Comparison of ENCODE assay signal across 11 cellular contexts in the genomic region with DNA sequence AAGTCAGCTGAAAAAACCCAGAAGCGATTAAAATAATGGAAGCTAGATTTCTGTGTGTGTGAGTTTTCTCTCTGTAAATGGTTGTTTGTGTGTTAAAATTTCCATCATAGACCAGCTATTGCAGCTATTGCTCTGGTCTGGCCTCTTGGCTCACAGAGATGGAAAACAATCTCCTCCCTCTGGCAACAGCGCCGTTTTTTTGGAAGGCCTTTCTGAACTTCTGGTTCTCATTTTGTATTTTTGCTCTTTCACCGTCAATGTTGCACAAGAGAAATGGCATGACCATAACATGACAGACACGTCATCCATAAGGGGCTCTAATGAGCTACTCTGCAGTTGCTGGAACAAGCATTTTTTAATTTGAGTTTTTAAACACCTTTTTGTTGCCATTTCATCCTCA.
DNase-seq lines count a peak whose midpoint lies in the region; ATAC-seq and TF ChIP-seq lines count a peak whose summit lies in the region.
"Had no signal": no experiment of that assay in that cellular context is flagged by ENCODE, and none has a peak within 500 bp of the region (broad histone marks: within the 10 kb centered on the region; RNA-seq: fewer than 3 reads in every experiment).

No MANE protein-coding gene starts in this region.

- TF ChIP-seq CTCF in cardiac fibroblast (IDR thresholded peaks at IDR 0.05; ENCODE audit: low read depth, low read length) = no peak

- peak; percentile 86 to 92 for ATAC-seq in right cardiac atrium
- no peak for ATAC-seq in HG03378 (IDR thresholded peaks at IDR 0.05; ENCODE audit: unreplicated experiment)
- ATAC-seq in HG02885 (IDR thresholded peaks at IDR 0.05; ENCODE audit: poor library complexity, unreplicated experiment) = no peak
- ATAC-seq: WTC11 had no signal

- DNase-seq in GM03348 (ENCODE audit: low spot score) = peak; percentile 50
- DNase-seq in cardiac fibroblast (ENCODE audit: low read depth in 2 of 2) = peak; percentile 51 to 91
- DNase-seq in right cardiac atrium = peak; percentile 75 to 85 (median 77)
- no peak for DNase-seq in HPDE6-E6E7 (ENCODE audit: extremely low spot score)
- no peak for DNase-seq in superior temporal gyrus (ENCODE audit: extremely low spot score)
- DNase-seq: activated T-cell treated with anti-CD3 and anti-CD28 coated beads, Interleukin-2, amount 50 U/mL, for 1 hour had no signal

- intact Hi-C loops in right cardiac atrium (cut with DNase I) = no loop called here

- WGBS in right cardiac atrium = 53% methylated on average over 5 of the region's 5 CpGs

- H3K27ac ChIP-seq in right cardiac atrium (ENCODE audit: low read length) = peak overlapping the region; percentile 98
- peak overlapping the region; percentile 67 for H3K27ac ChIP-seq in subcutaneous abdominal adipose tissue (ENCODE audit: low read depth, low read length)
- H3K27ac ChIP-seq: C4-2B had no signal

- peak overlapping the region in 2 of 5 donors; percentile 37 to 62 for H3K9ac ChIP-seq in subcutaneous abdominal adipose tissue (ENCODE audit: low read length in 5 of 5)

- no peaks in the 10 kb centered on the region for H3K27me3 ChIP-seq in right cardiac atrium (ENCODE audit: control insufficient read depth, insufficient read depth)
- no peaks in the 10 kb centered on the region for H3K27me3 ChIP-seq in subcutaneous abdominal adipose tissue (ENCODE audit: control insufficient read depth in 5 of 5, insufficient read depth in 4 of 5, low read length in 5 of 5)

- H3K9me3 ChIP-seq in right cardiac atrium (ENCODE audit: control insufficient read depth, low read length) (no peaks in the 10 kb centered on the region), subcutaneous abdominal adipose tissue (ENCODE audit: control insufficient read depth in 5 of 5, low read length in 5 of 5) (no peaks in the 10 kb centered on the region)

- H3K36me3 ChIP-seq in subcutaneous abdominal adipose tissue (ENCODE audit: control insufficient read depth in 5 of 5, insufficient read depth in 5 of 5, low read length in 5 of 5) = no peaks in the 10 kb centered on the region

- H3K4me1 ChIP-seq in right cardiac atrium (ENCODE audit: control insufficient read depth, insufficient read depth, low read length) (no peaks in the 10 kb centered on the region), subcutaneous abdominal adipose tissue (ENCODE audit: control insufficient read depth in 5 of 5, insufficient read depth in 5 of 5, low read length in 5 of 5) (peaks cover 0 to 19% (median 12%) of the 10 kb centered on the region in 5 donors)

- H3K4me3 ChIP-seq in cardiac fibroblast (replicated peaks in 1 of 2; ENCODE audit: low read depth in 2 of 2, low read length in 2 of 2) (no peak overlapping the region), right cardiac atrium (ENCODE audit: low read length) (no peak overlapping the region), subcutaneous abdominal adipose tissue (ENCODE audit: low read depth in 1 of 5, low read length in 5 of 5) (peak overlapping the region in 1 of 5 donors; percentile 25)

Comparison
In these comparisons a context has a peak if more than half of its experiments do, and no peak if none do; other contexts are left out.
1. DNase-seq: peak in GM03348 (single experiment), cardiac fibroblast (2 of 2) and right cardiac atrium (3 of 3); none in HPDE6-E6E7 (single experiment) and superior temporal gyrus (single experiment).
2. ATAC-seq: peak in right cardiac atrium (2 of 2); none in HG03378 (single experiment) and HG02885 (single experiment).